In genomic region chr10:27506280-27506679, GRCh38 we compare ENCODE assay signal across 2 cellular contexts.
TF ChIP-seq lines count a peak whose summit lies in the region.

No MANE protein-coding gene starts in this region.

TF ChIP-seq in K562, 482 proteins besides CTCF, POLR2A, EP300 and RAD21 (continued from another document):
- TF ChIP-seq CHAMP1 (IDR thresholded peaks at IDR 0.05) = no peak
- no peak for TF ChIP-seq HMGXB4 (CRISPR knock-in tag; IDR thresholded peaks at IDR 0.05)

TF ChIP-seq in neural cell, 6 proteins besides CTCF, POLR2A, EP300 and RAD21 (continued from another document):
- TF ChIP-seq MXI1 (conservative IDR thresholded peaks at IDR 0.05; ENCODE audit: poor library complexity, severe bottlenecking) (no peak), TAF1 (IDR thresholded peaks at IDR 0.05; ENCODE audit: low read depth) (no peak), REST (IDR thresholded peaks at IDR 0.05; ENCODE audit: borderline replicate concordance) (no peak), EZH2 (IDR thresholded peaks at IDR 0.05; ENCODE audit: borderline replicate concordance, insufficient read depth, low read length, poor library complexity, severe bottlenecking) (no peak)
TF ChIP-seq in neural cell: peak in this region for 0.
